1 cellular context compared by ENCODE assay signal in the genomic region with DNA sequence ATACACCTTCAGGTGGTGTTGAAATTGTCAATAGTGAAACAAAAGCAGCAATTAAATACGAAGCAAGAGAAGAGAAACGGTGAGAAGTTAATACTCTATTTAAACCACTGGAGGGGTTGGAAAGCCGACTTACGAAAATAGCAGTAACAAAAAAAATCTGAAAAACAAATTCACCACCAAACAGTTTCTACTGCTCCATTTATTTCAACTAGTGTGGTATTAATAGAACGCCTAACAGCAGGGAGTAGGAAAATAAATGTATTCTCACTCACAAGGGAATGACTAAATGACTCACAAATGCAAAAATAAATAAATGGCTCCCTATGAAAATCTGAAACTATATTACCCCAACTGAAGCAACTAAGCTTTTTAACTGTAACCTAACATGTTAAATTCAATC.
TF ChIP-seq lines count a peak whose summit lies in the region.

No MANE protein-coding gene starts in this region.

TF ChIP-seq in GM23338, 12 proteins besides CTCF, POLR2A, EP300 and RAD21 (continued from another document):
- TF ChIP-seq ZNF462 (CRISPR knock-in tag; IDR thresholded peaks at IDR 0.05) (no peak), EZH2phosphoT487 (IDR thresholded peaks at IDR 0.05; ENCODE audit: unreplicated experiment) (no peak), POLR2AphosphoS5 (IDR thresholded peaks at IDR 0.05; ENCODE audit: low read depth) (no peak), ETS1 (IDR thresholded peaks at IDR 0.05) (no peak)
- TF ChIP-seq, protein P1, sequence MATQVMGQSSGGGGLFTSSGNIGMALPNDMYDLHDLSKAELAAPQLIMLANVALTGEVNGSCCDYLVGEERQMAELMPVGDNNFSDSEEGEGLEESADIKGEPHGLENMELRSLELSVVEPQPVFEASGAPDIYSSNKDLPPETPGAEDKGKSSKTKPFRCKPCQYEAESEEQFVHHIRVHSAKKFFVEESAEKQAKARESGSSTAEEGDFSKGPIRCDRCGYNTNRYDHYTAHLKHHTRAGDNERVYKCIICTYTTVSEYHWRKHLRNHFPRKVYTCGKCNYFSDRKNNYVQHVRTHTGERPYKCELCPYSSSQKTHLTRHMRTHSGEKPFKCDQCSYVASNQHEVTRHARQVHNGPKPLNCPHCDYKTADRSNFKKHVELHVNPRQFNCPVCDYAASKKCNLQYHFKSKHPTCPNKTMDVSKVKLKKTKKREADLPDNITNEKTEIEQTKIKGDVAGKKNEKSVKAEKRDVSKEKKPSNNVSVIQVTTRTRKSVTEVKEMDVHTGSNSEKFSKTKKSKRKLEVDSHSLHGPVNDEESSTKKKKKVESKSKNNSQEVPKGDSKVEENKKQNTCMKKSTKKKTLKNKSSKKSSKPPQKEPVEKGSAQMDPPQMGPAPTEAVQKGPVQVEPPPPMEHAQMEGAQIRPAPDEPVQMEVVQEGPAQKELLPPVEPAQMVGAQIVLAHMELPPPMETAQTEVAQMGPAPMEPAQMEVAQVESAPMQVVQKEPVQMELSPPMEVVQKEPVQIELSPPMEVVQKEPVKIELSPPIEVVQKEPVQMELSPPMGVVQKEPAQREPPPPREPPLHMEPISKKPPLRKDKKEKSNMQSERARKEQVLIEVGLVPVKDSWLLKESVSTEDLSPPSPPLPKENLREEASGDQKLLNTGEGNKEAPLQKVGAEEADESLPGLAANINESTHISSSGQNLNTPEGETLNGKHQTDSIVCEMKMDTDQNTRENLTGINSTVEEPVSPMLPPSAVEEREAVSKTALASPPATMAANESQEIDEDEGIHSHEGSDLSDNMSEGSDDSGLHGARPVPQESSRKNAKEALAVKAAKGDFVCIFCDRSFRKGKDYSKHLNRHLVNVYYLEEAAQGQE (IDR thresholded peaks at IDR 0.05; ENCODE audit: unreplicated experiment), result no peak
